8 cellular contexts compared by ENCODE assay signal in genomic region chr12:101877816-101878811, GRCh38. TPM values are rescaled to one million over a fixed set of nuclear protein-coding genes. Genes with fewer than 3 reads are reported as not detected.
DNase-seq lines count a peak whose midpoint lies in the region; ATAC-seq, FAIRE-seq and TF ChIP-seq lines count a peak whose summit lies in the region.

No MANE protein-coding gene starts in this region.

- FAIRE-seq in D721Med (lab: Jason Lieb, UNC): no peak

- no peaks in the 10 kb centered on the region for H3K27me3 ChIP-seq in parathyroid adenoma (ENCODE audit: control insufficient read depth, insufficient read depth, low read length)

- CTCF ChIA-PET in activated CD4-positive, alpha-beta memory T cell treated with anti-CD3 and anti-CD28 coated beads, Interleukin-2, amount 10 ng/mL, durations not matched to agents 7 days and 5 days (lab: Charles Lee): interaction anchor here (1.0 to 1.6 kb wide), 4 partner anchors 39 to 938 kb away, joined by 3 to 4 read pairs (median 4); no protein-coding TSS in a partner anchor

- no peaks in the 10 kb centered on the region for H3K9me3 Mint-ChIP-seq in activated CD4-positive, alpha-beta memory T cell treated with anti-CD3 and anti-CD28 coated beads, Interleukin-2, amount 10 ng/mL, durations not matched to agents 7 days and 5 days

- peak overlapping the region; percentile 91 for H3K9ac ChIP-seq in parathyroid adenoma

- POLR2A ChIA-PET in activated CD4-positive, alpha-beta memory T cell treated with anti-CD3 and anti-CD28 coated beads, Interleukin-2, amount 10 ng/mL, durations not matched to agents 7 days and 5 days (lab: Charles Lee): interaction anchor here (0.8 to 1.5 kb wide), 2 partner anchors 12 to 49 kb away, joined by 3 to 4 read pairs; no protein-coding TSS in a partner anchor

- H3K4me2 ChIP-seq in parathyroid adenoma (ENCODE audit: low read length): peak overlapping the region; percentile 91

- H3K36me3 Mint-ChIP-seq in activated CD4-positive, alpha-beta memory T cell treated with anti-CD3 and anti-CD28 coated beads, Interleukin-2, amount 10 ng/mL, durations not matched to agents 7 days and 5 days (ENCODE audit: low read depth): peaks cover 3% of the 10 kb centered on the region

- ATAC-seq in GM21360 (IDR thresholded peaks at IDR 0.05; ENCODE audit: unreplicated experiment): peak; percentile 17

- peak overlapping the region; percentile 97 for H2AFZ ChIP-seq in parathyroid adenoma

- peak overlapping the region; percentile 77 for H3K4me3 Mint-ChIP-seq in activated CD4-positive, alpha-beta memory T cell treated with anti-CD3 and anti-CD28 coated beads, Interleukin-2, amount 10 ng/mL, durations not matched to agents 7 days and 5 days

- no peaks in the 10 kb centered on the region for H3K36me3 ChIP-seq in parathyroid adenoma (ENCODE audit: control insufficient read depth, insufficient read depth, low read length)

- peak overlapping the region; percentile 83 for H3K4me3 ChIP-seq in parathyroid adenoma (ENCODE audit: low read depth, low read length)

- peak overlapping the region; percentile 97 for H3K27ac ChIP-seq in parathyroid adenoma

- peaks cover 6% of the 10 kb centered on the region for H3K4me1 ChIP-seq in parathyroid adenoma

- TF ChIP-seq CTCF in D721Med (IDR thresholded peaks at IDR 0.05; ENCODE audit: insufficient read depth, missing control alignments) (no peak), parathyroid adenoma (IDR thresholded peaks at IDR 0.05) (no peak)

- H3K4me1 Mint-ChIP-seq in activated CD4-positive, alpha-beta memory T cell treated with anti-CD3 and anti-CD28 coated beads, Interleukin-2, amount 10 ng/mL, durations not matched to agents 7 days and 5 days: peaks cover 15% of the 10 kb centered on the region

- no peaks in the 10 kb centered on the region for H3K9me3 ChIP-seq in parathyroid adenoma (ENCODE audit: control insufficient read depth, low read length)

- DNase-seq in D721Med (ENCODE audit: insufficient read length, low spot score) (peak; percentile 15), HT1080 (ENCODE audit: low read depth) (peak; percentile 37), globus pallidus (ENCODE audit: low spot score) (peak; percentile 11), NCI-H774 (lab: John Stamatoyannopoulos, UW) (no peak), dedifferentiated amniotic fluid mesenchymal stem cell (ENCODE audit: extremely low spot score) (no peak)
- DNase-seq in activated CD4-positive, alpha-beta memory T cell treated with anti-CD3 and anti-CD28 coated beads, Interleukin-2, amount 10 ng/mL, durations not matched to agents 7 days and 5 days: peak; percentile 22

- no peaks in the 10 kb centered on the region for H3K27me3 Mint-ChIP-seq in activated CD4-positive, alpha-beta memory T cell treated with anti-CD3 and anti-CD28 coated beads, Interleukin-2, amount 10 ng/mL, durations not matched to agents 7 days and 5 days

- H3K27ac Mint-ChIP-seq in activated CD4-positive, alpha-beta memory T cell treated with anti-CD3 and anti-CD28 coated beads, Interleukin-2, amount 10 ng/mL, durations not matched to agents 7 days and 5 days: peak overlapping the region; percentile 79

- H3K79me2 ChIP-seq in parathyroid adenoma: peaks cover 10% of the 10 kb centered on the region

RNA-seq across cellular contexts. Expression of gene DRAM1, which starts 0.7 kb away (rescaled TPM):
- total RNA-seq in HT1080 (2014; rRNA removed; shearing (Covaris generic)): 11.0 and 20.8 TPM in 2 replicates
- polyA plus RNA-seq in HT1080 (2015; cell fraction: cytosol; rRNA removed): 25.4 and 38.7 TPM in 2 replicates
- 11.2 and 14.2 TPM in 2 replicates for polyA plus RNA-seq in HT1080 (2015; cell fraction: nucleus; rRNA removed)
- total RNA-seq in activated CD4-positive, alpha-beta memory T cell treated with anti-CD3 and anti-CD28 coated beads, Interleukin-2, amount 10 ng/mL, durations not matched to agents 7 days and 5 days: 1 to 10 TPM; 4.0 TPM

RNA-seq across cellular contexts. Expression of gene GNPTAB, which starts 47.4 kb away (rescaled TPM):
- total RNA-seq in HT1080 (2014; rRNA removed; shearing (Covaris generic)): 12.9 and 16.5 TPM in 2 replicates
- 25.8 and 29.7 TPM in 2 replicates for polyA plus RNA-seq in HT1080 (2015; cell fraction: cytosol; rRNA removed)
- polyA plus RNA-seq in HT1080 (2015; cell fraction: nucleus; rRNA removed): 22.4 and 23.4 TPM in 2 replicates
- 10 to 100 TPM; 55.0 to 57.5 TPM for total RNA-seq in activated CD4-positive, alpha-beta memory T cell treated with anti-CD3 and anti-CD28 coated beads, Interleukin-2, amount 10 ng/mL, durations not matched to agents 7 days and 5 days

Comparison
In these comparisons a context has a peak if more than half of its experiments do, and no peak if none do; other contexts are left out.
1. DNase-seq: peak in D721Med (single experiment), HT1080 (single experiment), activated CD4-positive, alpha-beta memory T cell treated with anti-CD3 and anti-CD28 coated beads, Interleukin-2, amount 10 ng/mL, durations not matched to agents 7 days and 5 days (single experiment) and globus pallidus (single experiment); none in NCI-H774 (single experiment) and dedifferentiated amniotic fluid mesenchymal stem cell (single experiment).